8 cellular contexts compared by ENCODE assay signal in genomic region chr11:84564180-84564866, GRCh38.
DNase-seq lines count a peak whose midpoint lies in the region; FAIRE-seq and TF ChIP-seq lines count a peak whose summit lies in the region.

No MANE protein-coding gene starts in this region.

- H3K4me3 ChIP-seq in GM06990 (replicated peaks; ENCODE audit: low read depth, low read length) (no peak overlapping the region), Karpas-422 (ENCODE audit: low read length) (no peak overlapping the region), sigmoid colon (no peak overlapping the region)

- H3K36me3 ChIP-seq in GM06990 (ENCODE audit: control insufficient read depth, insufficient read depth, low read length): no peaks in the 10 kb centered on the region
- H3K36me3 ChIP-seq in Karpas-422 (ENCODE audit: insufficient read depth, low read length): no peaks in the 10 kb centered on the region
- no peaks in the 10 kb centered on the region for H3K36me3 ChIP-seq in sigmoid colon

- no peaks in the 10 kb centered on the region for H4K20me1 ChIP-seq in Karpas-422 (ENCODE audit: insufficient read depth, low read depth, low read length)

- TF ChIP-seq POLR2A in H54 (IDR thresholded peaks at IDR 0.05; ENCODE audit: low read depth, low read length) (no peak), sigmoid colon (IDR thresholded peaks at IDR 0.05) (no peak)

- H3K4me2 ChIP-seq in Karpas-422 (ENCODE audit: low read depth, low read length, poor library complexity, severe bottlenecking): no peak overlapping the region

- H3K9me2 ChIP-seq in Karpas-422 (replicated peaks; ENCODE audit: insufficient read depth, low read length): no peaks in the 10 kb centered on the region

- H3K27me3 ChIP-seq in GM06990 (replicated peaks; ENCODE audit: control insufficient read depth, insufficient read depth, low read length): no peaks in the 10 kb centered on the region
- H3K27me3 ChIP-seq in Karpas-422 (ENCODE audit: low read length): no peaks in the 10 kb centered on the region
- H3K27me3 ChIP-seq in sigmoid colon: no peaks in the 10 kb centered on the region

- no peak overlapping the region for H2AFZ ChIP-seq in Karpas-422 (ENCODE audit: low read length)

- no peak overlapping the region for H3K9ac ChIP-seq in Karpas-422 (ENCODE audit: low read length)

- H3K79me2 ChIP-seq in Karpas-422 (ENCODE audit: low read length): no peaks in the 10 kb centered on the region

- H3K27ac ChIP-seq in Karpas-422 (ENCODE audit: low read length) (no peak overlapping the region), VCaP (no peak overlapping the region), sigmoid colon (peak overlapping the region in 1 of 4 donors; percentile 51)

- FAIRE-seq in A204.1 (lab: Jason Lieb, UNC) (peak; percentile 57), H54 (lab: Jason Lieb, UNC) (peak; percentile 92)

- intact Hi-C loops in sigmoid colon (cut with DNase I): loop anchor here (5.0 kb wide), 1 partner anchor 737 kb away; no protein-coding TSS in a partner anchor

- H3K9me3 ChIP-seq in Karpas-422 (ENCODE audit: low read length) (no peaks in the 10 kb centered on the region), sigmoid colon (no peaks in the 10 kb centered on the region)

- no peak for TF ChIP-seq EP300 in sigmoid colon (IDR thresholded peaks at IDR 0.05)

- H3K4me1 ChIP-seq in Karpas-422 (ENCODE audit: low read length) (peaks cover 10% of the 10 kb centered on the region), sigmoid colon (peaks cover 0 to 6% (median 0%) of the 10 kb centered on the region in 4 donors)

- no peak for DNase-seq in GM06990 (ENCODE audit: extremely low read depth, insufficient read length)
- peak; percentile 26 for DNase-seq in H54 (ENCODE audit: insufficient read length, low spot score)
- peak; percentile 81 for DNase-seq in Karpas-422
- DNase-seq in germinal center (ENCODE audit: low spot score): peak; percentile 30
- DNase-seq in sigmoid colon: no peak
- DNase-seq in NCI-H2029 (lab: John Stamatoyannopoulos, UW): no peak

- WGBS in sigmoid colon, 2 donors: 24 to 63% methylated on average over 4 of the region's 4 CpGs

- peak; percentile 73 for TF ChIP-seq CTCF in GM06990 (IDR thresholded peaks at IDR 0.05; ENCODE audit: insufficient read depth, low read length, poor library complexity, severe bottlenecking)
- TF ChIP-seq CTCF in VCaP (conservative IDR thresholded peaks at IDR 0.05): peak; percentile 96
- peak; percentile 22 to 78 (median 61) for TF ChIP-seq CTCF in sigmoid colon (IDR thresholded peaks at IDR 0.05)

Comparison
In these comparisons a context has a peak if more than half of its experiments do, and no peak if none do; other contexts are left out.
1. DNase-seq: peak in H54 (single experiment), Karpas-422 (single experiment) and germinal center (single experiment); none in GM06990 (single experiment), sigmoid colon (single experiment) and NCI-H2029 (single experiment).
2. Peak in every context shown above with its lines, with median percentiles within 50 percentile points of each other: CTCF ChIP-seq.